ENCODE assay signal across 13 cellular contexts in the genomic region with DNA sequence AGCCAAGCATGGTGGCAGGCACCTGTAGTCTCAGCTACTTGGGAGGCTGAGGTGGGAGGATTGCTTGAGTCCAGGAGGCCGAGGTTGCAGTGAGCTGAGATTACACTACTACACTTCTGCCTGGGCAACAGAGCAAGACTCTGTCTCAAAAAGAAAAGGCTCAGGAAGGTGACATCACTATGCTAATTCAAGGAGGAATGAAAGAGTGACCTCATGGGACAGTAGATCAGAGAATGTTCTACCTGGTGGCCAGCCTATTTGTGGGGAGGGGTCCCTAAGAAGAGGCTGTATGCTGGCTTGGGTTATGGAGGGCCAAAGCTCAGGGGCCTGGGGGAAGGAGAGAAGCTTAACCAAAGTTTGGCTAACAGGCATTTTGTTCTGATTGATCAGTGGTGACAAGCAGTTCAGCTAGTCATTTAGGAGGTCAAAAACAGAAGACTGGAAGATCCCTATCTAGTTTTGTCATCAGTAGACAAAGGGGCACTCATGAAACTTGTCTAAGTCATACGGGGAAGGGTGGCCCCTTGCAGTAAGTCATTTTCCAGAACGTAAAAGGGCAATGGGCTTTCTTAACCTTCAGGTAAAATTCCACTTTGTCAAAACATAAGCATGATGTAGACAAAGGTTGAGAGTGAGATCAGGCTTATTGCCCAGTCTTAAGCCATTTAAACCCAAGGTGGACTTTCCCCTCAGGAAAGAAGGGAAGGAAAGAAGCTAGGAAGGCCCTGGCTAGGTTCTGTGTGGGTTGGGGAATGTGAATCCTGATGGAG.
DNase-seq lines count a peak whose midpoint lies in the region; ATAC-seq lines count a peak whose summit lies in the region.
"Had no signal": no experiment of that assay in that cellular context is flagged by ENCODE, and none has a peak within 500 bp of the region (broad histone marks: within the 10 kb centered on the region; RNA-seq: fewer than 3 reads in every experiment).

No MANE protein-coding gene starts in this region.

- peak overlapping the region; percentile 84 for H3K27ac Mint-ChIP-seq in activated naive CD4-positive, alpha-beta T cell treated with anti-CD3 and anti-CD28 coated beads, Interleukin-2, amount 50 U/mL, for 24 hours
- peak overlapping the region; percentile 5 for H3K27ac Mint-ChIP-seq in T-helper 2 cell treated with Interferon-gamma antibody and Interleukin-4, amounts not matched to agents 5 μg/mL and 100 μg/mL, for 36 hours
- H3K27ac Mint-ChIP-seq: neural progenitor cell had no signal

- ATAC-seq in GM21423 (IDR thresholded peaks at IDR 0.05; ENCODE audit: unreplicated experiment), result peak; percentile 27
- ATAC-seq: PC-3 had no signal

- H3K9me3 Mint-ChIP-seq in activated naive CD4-positive, alpha-beta T cell treated with anti-CD3 and anti-CD28 coated beads, Interleukin-2, amount 50 U/mL, for 24 hours, result no peaks in the 10 kb centered on the region
- H3K9me3 Mint-ChIP-seq in T-helper 2 cell treated with Interferon-gamma antibody and Interleukin-4, amounts not matched to agents 5 μg/mL and 100 μg/mL, for 36 hours, result peaks cover 5% of the 10 kb centered on the region

- H3K36me3 Mint-ChIP-seq in activated naive CD4-positive, alpha-beta T cell treated with anti-CD3 and anti-CD28 coated beads, Interleukin-2, amount 50 U/mL, for 24 hours, result no peaks in the 10 kb centered on the region
- H3K36me3 Mint-ChIP-seq in T-helper 2 cell treated with Interferon-gamma antibody and Interleukin-4, amounts not matched to agents 5 μg/mL and 100 μg/mL, for 36 hours (ENCODE audit: low read depth), result no peaks in the 10 kb centered on the region
- H3K36me3 Mint-ChIP-seq: neural progenitor cell had no signal

- DNase-seq in activated naive CD4-positive, alpha-beta T cell treated with anti-CD3 and anti-CD28 coated beads, Interleukin-2, amount 50 U/mL, for 16 hours, result no peak
- DNase-seq in T-helper 2 cell treated with Interferon-gamma antibody and Interleukin-4, amounts not matched to agents 5 μg/mL and 100 μg/mL, for 36 hours (ENCODE audit: low spot score), result peak; percentile 58
- peak; percentile 42 for DNase-seq in stimulated activated CD8-positive, alpha-beta memory T cell treated with anti-CD3 and anti-CD28 coated beads, Interleukin-4, amount 100 ng/mL, for 48 hours
- DNase-seq in occipital lobe (lab: John Stamatoyannopoulos, UW) (no peak), NCI-H2227 treated with DMSO at 0.1 percent for 48 hours (lab: John Stamatoyannopoulos, UW) (no peak), kidney glomerular epithelial cell (lab: John Stamatoyannopoulos, UW) (no peak)
- DNase-seq: EL, heart right ventricle, NCI-H2081, PC-3 had no signal

- peaks cover 11% of the 10 kb centered on the region for H3K4me1 Mint-ChIP-seq in activated naive CD4-positive, alpha-beta T cell treated with anti-CD3 and anti-CD28 coated beads, Interleukin-2, amount 50 U/mL, for 24 hours
- H3K4me1 Mint-ChIP-seq in T-helper 2 cell treated with Interferon-gamma antibody and Interleukin-4, amounts not matched to agents 5 μg/mL and 100 μg/mL, for 36 hours (ENCODE audit: low read depth), result peaks cover 15% of the 10 kb centered on the region

- no peak overlapping the region for H3K4me3 Mint-ChIP-seq in activated naive CD4-positive, alpha-beta T cell treated with anti-CD3 and anti-CD28 coated beads, Interleukin-2, amount 50 U/mL, for 24 hours
- H3K4me3 Mint-ChIP-seq in T-helper 2 cell treated with Interferon-gamma antibody and Interleukin-4, amounts not matched to agents 5 μg/mL and 100 μg/mL, for 36 hours, result no peak overlapping the region
- H3K4me3 Mint-ChIP-seq: neural progenitor cell had no signal

- no peaks in the 10 kb centered on the region for H3K27me3 Mint-ChIP-seq in activated naive CD4-positive, alpha-beta T cell treated with anti-CD3 and anti-CD28 coated beads, Interleukin-2, amount 50 U/mL, for 24 hours
- no peaks in the 10 kb centered on the region for H3K27me3 Mint-ChIP-seq in T-helper 2 cell treated with Interferon-gamma antibody and Interleukin-4, amounts not matched to agents 5 μg/mL and 100 μg/mL, for 36 hours (ENCODE audit: low read depth)

Comparison
In these comparisons a context has a peak if more than half of its experiments do, and no peak if none do; other contexts are left out.
1. DNase-seq: peak in T-helper 2 cell treated with Interferon-gamma antibody and Interleukin-4, amounts not matched to agents 5 μg/mL and 100 μg/mL, for 36 hours (single experiment) and stimulated activated CD8-positive, alpha-beta memory T cell treated with anti-CD3 and anti-CD28 coated beads, Interleukin-4, amount 100 ng/mL, for 48 hours (single experiment); none in activated naive CD4-positive, alpha-beta T cell treated with anti-CD3 and anti-CD28 coated beads, Interleukin-2, amount 50 U/mL, for 16 hours (single experiment), occipital lobe (single experiment), NCI-H2227 treated with DMSO at 0.1 percent for 48 hours (single experiment) and kidney glomerular epithelial cell (single experiment).